Comparison of ENCODE assay signal across 22 cellular contexts in the genomic region with DNA sequence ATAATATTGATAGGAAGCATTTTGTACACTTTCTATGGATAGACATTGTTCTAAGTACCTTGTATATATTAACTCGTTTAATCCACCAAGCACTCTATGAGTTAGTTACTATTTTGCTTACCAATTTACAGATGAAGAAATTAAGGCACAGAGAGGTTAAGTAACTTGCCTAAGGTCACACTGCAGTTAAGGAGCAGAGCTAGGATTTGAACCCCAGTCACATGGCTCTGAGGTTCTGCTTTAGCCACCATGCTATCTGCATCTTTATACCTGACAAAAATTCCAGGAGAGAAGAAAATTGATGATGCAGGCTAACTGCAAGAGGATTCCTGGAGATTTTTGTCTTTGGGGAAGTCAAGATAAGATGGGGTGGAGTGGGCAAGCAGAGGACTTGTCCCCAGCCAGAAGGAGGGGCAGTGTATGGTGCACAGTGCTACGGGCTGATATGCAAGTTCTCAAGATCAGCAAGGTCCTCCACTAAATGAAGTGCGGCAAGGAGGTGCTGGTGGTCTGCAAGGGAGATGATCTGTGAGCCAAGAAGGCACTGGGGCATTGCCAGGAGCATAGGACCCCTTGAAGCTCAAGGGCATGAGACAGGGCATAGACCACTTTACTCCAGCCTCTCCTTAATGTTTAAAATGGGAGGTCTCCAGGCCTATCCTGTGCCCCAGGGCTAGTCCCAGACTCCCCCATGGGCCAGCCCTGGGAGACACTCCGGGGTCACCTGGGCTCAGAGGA.
A peak's percentile ranks its signal among the peaks of the same experiment; 100 is the strongest.
DNase-seq lines count a peak whose midpoint lies in the region; ATAC-seq and TF ChIP-seq lines count a peak whose summit lies in the region.
"Had no signal": no experiment of that assay in that cellular context is flagged by ENCODE, and none has a peak within 500 bp of the region (broad histone marks: within the 10 kb centered on the region; RNA-seq: fewer than 3 reads in every experiment).

No MANE protein-coding gene starts in this region.

- H3K4me1 Mint-ChIP-seq in activated CD8-positive, alpha-beta memory T cell treated with anti-CD3 and anti-CD28 coated beads, Interleukin-2, amount 10 ng/mL, durations not matched to agents 7 days and 5 days: no peaks in the 10 kb centered on the region
- H3K4me1 Mint-ChIP-seq in nephron: peaks cover 50% of the 10 kb centered on the region
- H3K4me1 Mint-ChIP-seq: CD4-positive, CD25-positive, alpha-beta regulatory T cell; IgD-negative memory B cell had no signal

- no peak for TF ChIP-seq CTCF in nephron (IDR thresholded peaks at IDR 0.05; ENCODE audit: unreplicated experiment in 3 of 3)

- peak; percentile 37 for DNase-seq in activated CD8-positive, alpha-beta memory T cell treated with anti-CD3 and anti-CD28 coated beads for 24 hours
- no peak for DNase-seq in activated CD8-positive, alpha-beta memory T cell treated with anti-CD3 and anti-CD28 coated beads, Interleukin-2, amount 10 ng/mL, durations not matched to agents 7 days and 5 days
- DNase-seq in sciatic nerve (ENCODE audit: low spot score) (peak; percentile 12), OCI-M2 (lab: John Stamatoyannopoulos, UW; ENCODE audit: unreplicated experiment) (no peak)
- DNase-seq: CD4-positive, CD25-positive, alpha-beta regulatory T cell; COR-L47; DMS 273 treated with DMSO at 0.1 percent for 48 hours; DND-41; Kasumi-1; MM.1S; NCI-H1092; NCI-H146; NCI-H510A; NCI-H748 treated with DMSO at 0.1 percent for 48 hours; Right ventricle myocardium superior had no signal

- H3K4me3 Mint-ChIP-seq in activated CD8-positive, alpha-beta memory T cell treated with anti-CD3 and anti-CD28 coated beads, Interleukin-2, amount 10 ng/mL, durations not matched to agents 7 days and 5 days: no peak overlapping the region
- H3K4me3 Mint-ChIP-seq in nephron: peak overlapping the region in 1 of 3 experiments; percentile 31
- H3K4me3 Mint-ChIP-seq: CD4-positive, CD25-positive, alpha-beta regulatory T cell; GM23338; IgD-negative memory B cell had no signal

- CTCF ChIA-PET in activated CD8-positive, alpha-beta memory T cell treated with anti-CD3 and anti-CD28 coated beads, Interleukin-2, amount 10 ng/mL, durations not matched to agents 7 days and 5 days (lab: Charles Lee): no interaction called here

- ATAC-seq in activated CD8-positive, alpha-beta memory T cell treated with anti-CD3 and anti-CD28 coated beads, Interleukin-2, amount 10 ng/mL, durations not matched to agents 7 days and 5 days: no peak
- ATAC-seq in sciatic nerve (peak; percentile 30), GM19324 (IDR thresholded peaks at IDR 0.05; ENCODE audit: low FRiP score, unreplicated experiment) (no peak), GM21529 (IDR thresholded peaks at IDR 0.05; ENCODE audit: unreplicated experiment) (no peak), GM18520 (IDR thresholded peaks at IDR 0.05; ENCODE audit: unreplicated experiment) (no peak)
- ATAC-seq: HCT116 had no signal

- H3K27me3 Mint-ChIP-seq in activated CD8-positive, alpha-beta memory T cell treated with anti-CD3 and anti-CD28 coated beads, Interleukin-2, amount 10 ng/mL, durations not matched to agents 7 days and 5 days: peaks cover 16% of the 10 kb centered on the region
- H3K27me3 Mint-ChIP-seq in nephron (ENCODE audit: low read depth): no peaks in the 10 kb centered on the region

- no peak overlapping the region for H3K27ac Mint-ChIP-seq in activated CD8-positive, alpha-beta memory T cell treated with anti-CD3 and anti-CD28 coated beads, Interleukin-2, amount 10 ng/mL, durations not matched to agents 7 days and 5 days
- H3K27ac Mint-ChIP-seq in nephron: peak overlapping the region; percentile 97 to 99 (median 98)
- H3K27ac Mint-ChIP-seq: GM23338, IgD-negative memory B cell had no signal

- intact Hi-C loops in sciatic nerve (cut with DNase I): no loop called here

- H3K36me3 Mint-ChIP-seq in activated CD8-positive, alpha-beta memory T cell treated with anti-CD3 and anti-CD28 coated beads, Interleukin-2, amount 10 ng/mL, durations not matched to agents 7 days and 5 days: no peaks in the 10 kb centered on the region
- peaks cover 3% of the 10 kb centered on the region for H3K36me3 Mint-ChIP-seq in nephron (ENCODE audit: low read depth)
- H3K36me3 Mint-ChIP-seq: CD4-positive, CD25-positive, alpha-beta regulatory T cell; IgD-negative memory B cell had no signal

- no peaks in the 10 kb centered on the region for H3K9me3 Mint-ChIP-seq in activated CD8-positive, alpha-beta memory T cell treated with anti-CD3 and anti-CD28 coated beads, Interleukin-2, amount 10 ng/mL, durations not matched to agents 7 days and 5 days (ENCODE audit: low read depth)
- H3K9me3 Mint-ChIP-seq in nephron: peaks cover 5% of the 10 kb centered on the region

Comparison
In these comparisons a context has a peak if more than half of its experiments do, and no peak if none do; other contexts are left out.
1. DNase-seq: peak in activated CD8-positive, alpha-beta memory T cell treated with anti-CD3 and anti-CD28 coated beads for 24 hours (single experiment) and sciatic nerve (single experiment); none in activated CD8-positive, alpha-beta memory T cell treated with anti-CD3 and anti-CD28 coated beads, Interleukin-2, amount 10 ng/mL, durations not matched to agents 7 days and 5 days (single experiment) and OCI-M2 (single experiment).